Comparison of ENCODE assay signal across 8 cellular contexts in genomic region chr10:92692085-92692671, GRCh38. TPM values are rescaled to one million over a fixed set of nuclear protein-coding genes. Genes with fewer than 3 reads are reported as not detected.
DNase-seq lines count a peak whose midpoint lies in the region; ATAC-seq, FAIRE-seq and TF ChIP-seq lines count a peak whose summit lies in the region.

No MANE protein-coding gene starts in this region.

- DNase-seq in A549 (ENCODE audit: low read depth in 1 of 2, low spot score in 1 of 2): no peak
- no peak for DNase-seq in effector memory CD8-positive, alpha-beta T cell
- DNase-seq in natural killer cell: no peak
- DNase-seq in NCI-H345 (lab: John Stamatoyannopoulos, UW): no peak
- DNase-seq in activated CD8-positive, alpha-beta memory T cell treated with anti-CD3 and anti-CD28 coated beads, Interleukin-2, amount 50 U/mL, for 48 hours: no peak
- DNase-seq in anterior cingulate cortex (lab: John Stamatoyannopoulos, UW): no peak

- 89% methylated on average over 34 of the region's 34 CpGs for WGBS in A549 (ENCODE audit: missing lambda C conversion rate)

- FAIRE-seq in A549 (lab: Jason Lieb, UNC): no peak

- no peak for TF ChIP-seq EP300 in A549 (IDR thresholded peaks at IDR 0.05)

- TF ChIP-seq CTCF in A549 (IDR thresholded peaks at IDR 0.05): no peak
- no peak for TF ChIP-seq CTCF in natural killer cell (IDR thresholded peaks at IDR 0.05)

- H3K4me3 Mint-ChIP-seq in IgD-negative memory B cell: peak overlapping the region; percentile 98 to 99 (median 98)
- H3K4me3 Mint-ChIP-seq in effector memory CD8-positive, alpha-beta T cell: peak overlapping the region; percentile 72 to 77
- peak overlapping the region; percentile 92 for H3K4me3 Mint-ChIP-seq in natural killer cell

- H3K27ac Mint-ChIP-seq in IgD-negative memory B cell (peak overlapping the region; percentile 97 to 100 (median 98)), natural killer cell (peak overlapping the region; percentile 82 to 92)
- no peak overlapping the region for H3K27ac Mint-ChIP-seq in effector memory CD8-positive, alpha-beta T cell

- 0 out of 3 replicates have a peak overlapping the region, but pooled peaks have one; percentile 6 for H3K4me3 ChIP-seq in A549

- peak overlapping the region in 1 of 2 experiments; percentile 20; a peak in 1 of 6 replicates for H3K27ac ChIP-seq in A549

- no peak for ATAC-seq in A549
- ATAC-seq in effector memory CD8-positive, alpha-beta T cell (replicated peaks): no peak
- ATAC-seq in natural killer cell: no peak
- no peak for ATAC-seq in HG02885 (IDR thresholded peaks at IDR 0.05; ENCODE audit: poor library complexity, unreplicated experiment)

- POLR2A ChIA-PET in A549 (lab: Yijun Ruan, JAX): interaction anchor here (1.6 to 3.3 kb wide), 2 partner anchors 156 kb away, joined by 6 to 31 read pairs; partner anchors contain the start of gene EXOC6

- intact Hi-C loops in natural killer cell (cut with micrococcal nuclease): loop anchor here (5.0 kb wide), 2 partner anchors 100 to 120 kb away; partner anchors contain the start of genes IDE and KIF11

- no peak for TF ChIP-seq RAD21 in A549 (conservative IDR thresholded peaks at IDR 0.05 in 1 of 2, IDR thresholded peaks at IDR 0.05 in 1 of 2)

- H3K27me3 Mint-ChIP-seq in IgD-negative memory B cell (peaks cover 6% of the 10 kb centered on the region), natural killer cell (ENCODE audit: low read depth in 2 of 2) (peaks cover 16 to 19% of the 10 kb centered on the region in 2 donors)
- peaks cover 36 to 50% of the 10 kb centered on the region in 2 donors for H3K27me3 Mint-ChIP-seq in effector memory CD8-positive, alpha-beta T cell

- H3K4me2 ChIP-seq in A549: peak overlapping the region; percentile 95

- TF ChIP-seq POLR2A in A549 (IDR thresholded peaks at IDR 0.05; ENCODE audit: low read length): no peak

- H3K4me1 Mint-ChIP-seq in IgD-negative memory B cell: peaks cover 28 to 41% (median 28%) of the 10 kb centered on the region in 3 donors
- peaks cover 15 to 20% of the 10 kb centered on the region in 2 donors for H3K4me1 Mint-ChIP-seq in effector memory CD8-positive, alpha-beta T cell (ENCODE audit: low read depth in 2 of 2)
- H3K4me1 Mint-ChIP-seq in natural killer cell: peaks cover 30 to 35% of the 10 kb centered on the region in 2 donors

- H3K36me3 Mint-ChIP-seq in IgD-negative memory B cell: peaks cover 7% of the 10 kb centered on the region
- H3K36me3 Mint-ChIP-seq in effector memory CD8-positive, alpha-beta T cell (ENCODE audit: insufficient read depth): peaks cover 10% of the 10 kb centered on the region
- no peaks in the 10 kb centered on the region for H3K36me3 Mint-ChIP-seq in natural killer cell

- H3K4me1 ChIP-seq in A549: peaks cover 66% of the 10 kb centered on the region

- CTCF ChIA-PET in A549 (lab: Yijun Ruan, JAX): interaction anchor here (1.4 kb wide), 1 partner anchor 188 kb away, joined by 4 read pairs; no protein-coding TSS in a partner anchor

- H3K9me3 ChIP-seq in A549: no peaks in the 10 kb centered on the region

- no peaks in the 10 kb centered on the region for H3K9me3 Mint-ChIP-seq in IgD-negative memory B cell
- H3K9me3 Mint-ChIP-seq in effector memory CD8-positive, alpha-beta T cell: peaks cover 0 to 8% of the 10 kb centered on the region in 2 donors
- no peaks in the 10 kb centered on the region for H3K9me3 Mint-ChIP-seq in natural killer cell

TF ChIP-seq in A549, 52 proteins besides CTCF, POLR2A, EP300 and RAD21:
- TF ChIP-seq RCOR1 (IDR thresholded peaks at IDR 0.05; ENCODE audit: low read depth, low read length) (no peak), EHMT2 (IDR thresholded peaks at IDR 0.05; ENCODE audit: low read depth) (no peak)

RNA-seq across cellular contexts. Expression of gene HHEX, which starts 2.4 kb away (rescaled TPM):
- polyA plus RNA-seq in A549 (2011; rRNA removed): 25.2 and 28.1 TPM in 2 replicates
- 10.8 and 11.3 TPM in 2 replicates for polyA plus RNA-seq in A549 (2012; cell fraction: cytosol; rRNA removed)
- 17.5 and 24.0 TPM in 2 replicates for polyA plus RNA-seq in A549 (2012; cell fraction: nucleus; rRNA removed)
- 16.0 to 18.4 TPM (median 18.1 TPM) in 3 replicates for polyA plus RNA-seq in A549 (2017; fragmentation: RNase III; extraction: RNeasy Plus Mini Kit Qiagen cat#74134 plus additional on column Dnase treatment)
- 10.9 and 12.0 TPM in 2 replicates for polyA minus RNA-seq in A549 (2011; rRNA and poly(A)+ RNA removed)
- 134 TPM for polyA plus RNA-seq in IgD-negative memory B cell
- total RNA-seq in natural killer cell: 10 to 100 TPM; 19.5 to 24.0 (median 20.3) TPM

Comparison
In these comparisons a context has a peak if more than half of its experiments do, and no peak if none do; other contexts are left out.
1. H3K27ac Mint-ChIP-seq: peak in IgD-negative memory B cell (3 of 3) and natural killer cell (2 of 2); none in effector memory CD8-positive, alpha-beta T cell (0 of 2).
2. Peak in every context shown above with its lines, with median percentiles within 50 percentile points of each other: H3K4me3 Mint-ChIP-seq.